In genomic region chr7:13988765-13989137, GRCh38 we compare ENCODE assay signal across 8 cellular contexts. TPM values are rescaled to one million over a fixed set of nuclear protein-coding genes. Genes with fewer than 3 reads are reported as not detected.
DNase-seq lines count a peak whose midpoint lies in the region; ATAC-seq, FAIRE-seq and TF ChIP-seq lines count a peak whose summit lies in the region.

No MANE protein-coding gene starts in this region.

- peaks cover 37% of the 10 kb centered on the region for H3K4me1 ChIP-seq in A673 (ENCODE audit: insufficient read depth, low read length, poor library complexity, severe bottlenecking)
- H3K4me1 ChIP-seq in breast epithelium, result no peaks in the 10 kb centered on the region
- peaks cover 4% of the 10 kb centered on the region for H3K4me1 ChIP-seq in lower lobe of right lung

- TF ChIP-seq CTCF in A673 (conservative IDR thresholded peaks at IDR 0.05; ENCODE audit: low read depth, low read length), result no peak; the same call in 1 of the 2 replicates
- no peak for TF ChIP-seq CTCF in breast epithelium (IDR thresholded peaks at IDR 0.05)
- TF ChIP-seq CTCF in lower lobe of right lung (IDR thresholded peaks at IDR 0.05), result no peak

- FAIRE-seq in RCC 7860 (lab: Jason Lieb, UNC), result no peak

- H3K36me3 ChIP-seq in A673 (ENCODE audit: insufficient read depth, low read length, poor library complexity, severe bottlenecking) (no peaks in the 10 kb centered on the region), breast epithelium (no peaks in the 10 kb centered on the region), lower lobe of right lung (no peaks in the 10 kb centered on the region)

- no peaks in the 10 kb centered on the region for H3K27me3 ChIP-seq in A673 (replicated peaks; ENCODE audit: insufficient read depth, low read depth, low read length, poor library complexity)
- H3K27me3 ChIP-seq in breast epithelium, result no peaks in the 10 kb centered on the region
- H3K27me3 ChIP-seq in lower lobe of right lung (ENCODE audit: low read depth), result peaks cover 4% of the 10 kb centered on the region

- POLR2A ChIA-PET in A673 (lab: Charles Lee; ENCODE audit: low non-redundant PET), result interaction anchor here (0.6 to 1.1 kb wide), 2 partner anchors 12 to 527 kb away, joined by 3 to 4 read pairs; no protein-coding TSS in a partner anchor

- intact Hi-C loops in A673 (cut with micrococcal nuclease; ENCODE audit: unreplicated experiment) (loop anchor here (2.0 to 10.0 kb wide), 6 partner anchors 81 to 469 kb away; no protein-coding TSS in a partner anchor), breast epithelium (cut with DNase I; ENCODE audit: low total_unique reads) (no loop called here), lower lobe of right lung (cut with DNase I) (no loop called here)

- no peak for TF ChIP-seq POLR2A in breast epithelium (IDR thresholded peaks at IDR 0.05)

- H3K4me3 ChIP-seq in A673 (ENCODE audit: low read depth, low read length, poor library complexity, severe bottlenecking) (peak overlapping the region; percentile 62), breast epithelium (peak overlapping the region; percentile 72 to 81 (median 74)), lower lobe of right lung (peak overlapping the region; percentile 65)

- no peak for ATAC-seq in lower lobe of right lung
- no peak for ATAC-seq in HG03442 (IDR thresholded peaks at IDR 0.05; ENCODE audit: unreplicated experiment)
- ATAC-seq in HG02970 (IDR thresholded peaks at IDR 0.05; ENCODE audit: low FRiP score, unreplicated experiment), result no peak

- BruUV-seq in A673 (replicated peaks; lab: Mats Ljungman, UMichigan), result no TSS peak

- H3K9me3 ChIP-seq in A673 (ENCODE audit: low read depth, low read length, poor library complexity, severe bottlenecking), result no peaks in the 10 kb centered on the region
- H3K9me3 ChIP-seq in breast epithelium, result no peaks in the 10 kb centered on the region
- no peaks in the 10 kb centered on the region for H3K9me3 ChIP-seq in lower lobe of right lung

- H3K27ac ChIP-seq in A673 (ENCODE audit: low read depth, low read length, poor library complexity, severe bottlenecking) (peak overlapping the region; percentile 83), breast epithelium (peak overlapping the region; percentile 93 to 96), lower lobe of right lung (peak overlapping the region; percentile 87)

- DNase-seq in A673 (ENCODE audit: low spot score) (peak; percentile 73), LHCN-M2 (ENCODE audit: low read depth) (peak; percentile 81), breast epithelium (ENCODE audit: low spot score in 2 of 2) (no peak), lower lobe of right lung (no peak), RCC 7860 (ENCODE audit: low spot score) (no peak)
- no peak for DNase-seq in activated CD4-positive, CD25-positive, alpha-beta regulatory T cell (lab: John Stamatoyannopoulos, UW)

- CTCF ChIA-PET in A673 (lab: Charles Lee), result interaction anchor here (1.0 kb wide), 1 partner anchor 8 kb away, joined by 5 read pairs; no protein-coding TSS in a partner anchor

RNA-seq across cellular contexts. Expression of gene ETV1, which starts 0.7 kb away (rescaled TPM):
- total RNA-seq in A673 (2021) (60.1 and 84.1 TPM in 2 replicates), LHCN-M2 (2014; rRNA removed) (24.1 and 33.2 TPM in 2 replicates), breast epithelium (10 to 100 TPM in 1 of 3 donors, 1 to 10 TPM in 2; 3.2 to 10.1 (median 5.6) TPM), lower lobe of right lung (89.0 TPM)
- 3.9 TPM for polyA plus RNA-seq in LHCN-M2 (2012)

Comparison
In these comparisons a context has a peak if more than half of its experiments do, and no peak if none do; other contexts are left out.
1. DNase-seq: peak in A673 (single experiment) and LHCN-M2 (single experiment); none in breast epithelium (0 of 2), lower lobe of right lung (single experiment), RCC 7860 (single experiment) and activated CD4-positive, CD25-positive, alpha-beta regulatory T cell (0 of 4).
2. Peak in every context shown above with its lines, with median percentiles within 50 percentile points of each other: H3K27ac ChIP-seq and H3K4me3 ChIP-seq.